In genomic region chr19:2148482-2149135, GRCh38 we compare ENCODE assay signal across 1 cellular context.
TF ChIP-seq lines count a peak whose summit lies in the region.

No MANE protein-coding gene starts in this region.

TF ChIP-seq in WTC11, 78 proteins besides CTCF, POLR2A, EP300 and RAD21:
- TF ChIP-seq ESRRA (CRISPR knock-in tag; IDR thresholded peaks at IDR 0.05; ENCODE audit: borderline replicate concordance) (no peak), IRF2 (CRISPR knock-in tag; IDR thresholded peaks at IDR 0.05; ENCODE audit: borderline replicate concordance, low read depth) (no peak), ZNF317 (CRISPR knock-in tag; IDR thresholded peaks at IDR 0.05; ENCODE audit: borderline replicate concordance, low read depth) (no peak), EMX1 (CRISPR knock-in tag; IDR thresholded peaks at IDR 0.05) (no peak), IRF1 (CRISPR knock-in tag; IDR thresholded peaks at IDR 0.05) (no peak), ZNF416 (CRISPR knock-in tag; IDR thresholded peaks at IDR 0.05) (no peak), FOXJ3 (CRISPR knock-in tag; IDR thresholded peaks at IDR 0.05; ENCODE audit: borderline replicate concordance) (no peak), ELF4 (CRISPR knock-in tag; IDR thresholded peaks at IDR 0.05; ENCODE audit: low read depth) (no peak), TP53 (CRISPR knock-in tag; IDR thresholded peaks at IDR 0.05) (no peak), RELA (CRISPR knock-in tag; IDR thresholded peaks at IDR 0.05; ENCODE audit: borderline replicate concordance) (no peak), ZNF671 (CRISPR knock-in tag; IDR thresholded peaks at IDR 0.05) (no peak), PREB (CRISPR knock-in tag; IDR thresholded peaks at IDR 0.05; ENCODE audit: borderline replicate concordance) (no peak), ATF1 (CRISPR knock-in tag; IDR thresholded peaks at IDR 0.05) (no peak), TEAD4 (CRISPR knock-in tag; IDR thresholded peaks at IDR 0.05) (no peak)
- TF ChIP-seq, protein P1, sequence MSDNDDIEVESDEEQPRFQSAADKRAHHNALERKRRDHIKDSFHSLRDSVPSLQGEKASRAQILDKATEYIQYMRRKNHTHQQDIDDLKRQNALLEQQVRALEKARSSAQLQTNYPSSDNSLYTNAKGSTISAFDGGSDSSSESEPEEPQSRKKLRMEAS (CRISPR knock-in tag; IDR thresholded peaks at IDR 0.05) = no peak
- TF ChIP-seq, protein P2, sequence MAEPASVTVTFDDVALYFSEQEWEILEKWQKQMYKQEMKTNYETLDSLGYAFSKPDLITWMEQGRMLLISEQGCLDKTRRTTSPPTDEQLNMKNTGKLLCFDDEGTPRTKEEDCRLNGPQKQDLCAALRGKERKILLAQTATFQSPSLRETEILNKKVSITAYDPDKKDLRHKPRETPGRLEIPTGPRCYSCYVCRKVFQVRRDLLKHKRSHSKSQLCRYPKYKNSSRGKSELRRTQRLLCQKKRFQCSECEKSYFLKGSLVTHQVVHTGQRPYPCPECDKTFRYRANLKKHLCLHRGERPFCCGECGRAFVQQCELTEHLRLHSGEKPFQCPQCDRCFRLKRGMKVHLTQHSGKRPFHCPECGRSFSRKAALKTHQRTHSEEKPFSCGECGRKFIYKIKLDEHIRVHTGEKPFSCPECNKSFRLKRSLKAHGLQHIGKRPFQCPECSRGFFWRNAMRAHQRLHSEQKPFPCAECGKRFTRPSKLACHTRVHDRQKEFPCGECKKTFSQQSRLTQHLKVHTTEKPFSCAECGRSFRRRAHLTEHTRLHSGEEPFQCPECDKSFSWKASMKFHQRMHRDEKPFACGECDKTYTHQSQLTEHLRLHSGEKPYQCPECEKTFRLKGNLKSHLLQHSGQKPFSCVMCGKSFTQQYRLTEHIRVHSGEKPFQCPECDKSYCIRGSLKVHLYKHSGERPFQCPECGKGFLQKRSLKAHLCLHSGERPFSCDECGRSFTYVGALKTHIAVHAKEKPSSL (CRISPR knock-in tag; conservative IDR thresholded peaks at IDR 0.05) = no peak
